In the genomic region with DNA sequence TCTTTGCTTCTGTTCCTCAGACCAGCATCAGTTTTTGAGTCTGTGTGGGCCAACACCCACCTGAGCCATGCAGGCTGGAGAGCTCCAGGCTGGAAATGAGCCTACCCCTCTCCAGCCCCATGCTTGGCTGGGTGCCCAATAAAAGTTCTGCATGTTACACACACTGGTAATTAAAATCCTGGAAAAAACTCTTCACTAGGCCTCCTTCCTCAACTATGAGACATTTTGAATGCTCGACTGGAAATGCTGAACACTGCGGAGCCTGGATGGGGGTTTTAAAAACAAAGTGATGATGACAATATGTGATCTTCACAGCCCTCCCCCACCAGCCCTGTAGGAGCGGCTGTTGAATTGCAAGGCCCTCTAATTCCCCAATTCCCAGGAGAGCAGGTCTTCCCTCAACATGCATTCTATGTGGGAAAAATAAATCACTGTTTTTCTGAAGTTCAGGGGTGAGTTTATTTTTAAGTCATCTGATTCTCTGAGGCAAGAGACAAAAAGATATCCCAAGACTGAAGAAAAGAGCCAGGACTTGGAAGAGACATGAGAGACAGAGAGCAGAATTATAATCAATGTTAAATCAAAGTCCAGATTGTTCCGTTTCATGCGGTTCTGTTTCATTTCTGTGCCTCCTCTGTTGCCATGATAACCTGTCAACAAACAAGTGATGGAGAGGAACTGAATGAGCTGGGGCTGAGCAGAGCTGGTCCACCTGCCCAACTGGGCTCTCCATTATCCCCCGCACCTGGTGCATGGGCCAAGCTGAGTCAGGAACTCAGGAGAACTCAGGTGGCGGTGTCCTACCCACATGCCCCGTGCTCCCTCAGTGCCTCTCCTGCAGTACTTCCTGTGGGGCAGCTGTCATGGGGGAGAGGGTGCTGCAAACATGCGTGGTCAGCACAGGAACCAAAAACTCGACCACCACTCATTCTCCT, we compare ENCODE assay signal across 19 cellular contexts.
DNase-seq lines count a peak whose midpoint lies in the region; TF ChIP-seq lines count a peak whose summit lies in the region.
"Had no signal": no experiment of that assay in that cellular context is flagged by ENCODE, and none has a peak within 500 bp of the region (broad histone marks: within the 10 kb centered on the region; RNA-seq: fewer than 3 reads in every experiment).

No MANE protein-coding gene starts in this region.

- H3K27me3 Mint-ChIP-seq in immature natural killer cell (ENCODE audit: low read depth in 3 of 3): peaks cover 2 to 5% (median 2%) of the 10 kb centered on the region in 3 donors
- H3K27me3 Mint-ChIP-seq: activated CD4-positive, alpha-beta T cell treated with anti-CD3 and anti-CD28 coated beads, Interleukin-2, amount 10 ng/mL, durations not matched to agents 24 days and 14 days; stimulated activated naive CD8-positive, alpha-beta T cell treated with anti-CD3 and anti-CD28 coated beads, Interleukin-15, amount 100 ng/mL, for 72 hours had no signal

- H3K4me3 ChIP-seq in fibroblast of mammary gland (ENCODE audit: control insufficient read depth, low read depth, low read length): no peak overlapping the region
- no peak overlapping the region for H3K4me3 ChIP-seq in skeletal muscle cell (ENCODE audit: low read depth, low read length)
- H3K4me3 ChIP-seq: pancreas, upper lobe of right lung had no signal

- no peaks in the 10 kb centered on the region for H3K36me3 Mint-ChIP-seq in immature natural killer cell

- H3K27ac Mint-ChIP-seq in immature natural killer cell: no peak overlapping the region
- H3K27ac Mint-ChIP-seq: activated CD4-positive, alpha-beta T cell treated with anti-CD3 and anti-CD28 coated beads, Interleukin-2, amount 10 ng/mL, durations not matched to agents 24 days and 14 days; stimulated activated naive CD8-positive, alpha-beta T cell treated with anti-CD3 and anti-CD28 coated beads, Interleukin-15, amount 100 ng/mL, for 72 hours had no signal

- H3K4me1 Mint-ChIP-seq in immature natural killer cell: no peaks in the 10 kb centered on the region
- H3K4me1 Mint-ChIP-seq: activated CD4-positive, alpha-beta T cell treated with anti-CD3 and anti-CD28 coated beads, Interleukin-2, amount 10 ng/mL, durations not matched to agents 24 days and 14 days; stimulated activated naive CD8-positive, alpha-beta T cell treated with anti-CD3 and anti-CD28 coated beads, Interleukin-15, amount 100 ng/mL, for 72 hours had no signal

- no peak overlapping the region for H3K4me3 Mint-ChIP-seq in immature natural killer cell
- H3K4me3 Mint-ChIP-seq: activated CD4-positive, alpha-beta T cell treated with anti-CD3 and anti-CD28 coated beads, Interleukin-2, amount 10 ng/mL, durations not matched to agents 24 days and 14 days; stimulated activated naive CD8-positive, alpha-beta T cell treated with anti-CD3 and anti-CD28 coated beads, Interleukin-15, amount 100 ng/mL, for 72 hours had no signal

- no peak for TF ChIP-seq CTCF in fibroblast of mammary gland (conservative IDR thresholded peaks at IDR 0.05; ENCODE audit: control insufficient read depth, insufficient read depth, low read depth, low read length)

- DNase-seq in DMS153 (lab: John Stamatoyannopoulos, UW) (peak; percentile 34), DMS153 treated with DMSO at 0.1 percent for 48 hours (lab: John Stamatoyannopoulos, UW; ENCODE audit: unreplicated experiment) (no peak), NCI-H345 treated with DMSO at 0.1 percent for 48 hours (lab: John Stamatoyannopoulos, UW; ENCODE audit: unreplicated experiment) (peak; percentile 7), fibroblast of mammary gland (ENCODE audit: low read depth) (peak; percentile 74), skeletal muscle cell (ENCODE audit: low read depth) (peak; percentile 78), NCI-H69 (lab: John Stamatoyannopoulos, UW) (no peak), immature natural killer cell (no peak)
- DNase-seq in activated CD4-positive, alpha-beta T cell treated with anti-CD3 and anti-CD28 coated beads, Interleukin-2, amount 50 U/mL, for 1 hour: no peak
- DNase-seq: 8988T; activated CD4-positive, alpha-beta T cell treated with anti-CD3 and anti-CD28 coated beads, Interleukin-2, amount 10 ng/mL, durations not matched to agents 24 days and 14 days; activated effector memory CD4-positive, alpha-beta T cell treated with anti-CD3 and anti-CD28 coated beads, Interleukin-2, amount 50 U/mL, for 16 hours; amniotic stem cell; DND-41; hypothalamus; NCI-H226; pancreas; stimulated activated CD4-positive, alpha-beta T cell treated with anti-CD3 and anti-CD28 coated beads, Interleukin-2, amount 100 ng/mL, for 48 hours; stimulated activated naive CD8-positive, alpha-beta T cell treated with anti-CD3 and anti-CD28 coated beads, Interleukin-15, amount 100 ng/mL, for 72 hours; upper lobe of right lung had no signal

- peaks cover 0 to 2% (median 0%) of the 10 kb centered on the region in 6 donors for H3K9me3 Mint-ChIP-seq in immature natural killer cell
- H3K9me3 Mint-ChIP-seq: activated CD4-positive, alpha-beta T cell treated with anti-CD3 and anti-CD28 coated beads, Interleukin-2, amount 10 ng/mL, durations not matched to agents 24 days and 14 days had no signal

Comparison
In these comparisons a context has a peak if more than half of its experiments do, and no peak if none do; other contexts are left out.
1. DNase-seq: peak in DMS153 (single experiment), NCI-H345 treated with DMSO at 0.1 percent for 48 hours (single experiment), fibroblast of mammary gland (single experiment) and skeletal muscle cell (single experiment); none in DMS153 treated with DMSO at 0.1 percent for 48 hours (single experiment), NCI-H69 (single experiment), activated CD4-positive, alpha-beta T cell treated with anti-CD3 and anti-CD28 coated beads, Interleukin-2, amount 50 U/mL, for 1 hour (single experiment) and immature natural killer cell (0 of 3).